ENCODE assay signal across 28 cellular contexts in the genomic region with DNA sequence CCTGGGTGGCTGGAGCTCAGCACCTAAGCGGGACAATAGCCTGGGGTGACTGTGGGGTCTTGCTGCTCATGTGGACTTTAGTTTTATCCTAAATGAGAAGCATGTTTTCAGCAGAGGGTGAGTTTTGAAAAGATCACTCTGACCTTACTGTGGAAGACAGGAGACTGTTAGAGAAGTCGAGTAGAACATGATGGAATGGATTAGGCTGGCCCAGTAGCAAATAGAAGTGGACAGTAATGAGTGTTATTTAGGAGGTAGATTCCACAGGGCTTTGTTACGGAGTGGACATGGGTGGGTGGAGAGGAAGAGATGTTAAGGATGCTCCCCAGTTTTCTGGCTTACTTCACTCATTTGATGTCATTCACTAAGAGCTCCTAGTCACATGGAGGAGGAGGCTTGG.
DNase-seq lines count a peak whose midpoint lies in the region; ATAC-seq, FAIRE-seq and TF ChIP-seq lines count a peak whose summit lies in the region.
"Had no signal": no experiment of that assay in that cellular context is flagged by ENCODE, and none has a peak within 500 bp of the region (broad histone marks: within the 10 kb centered on the region; RNA-seq: fewer than 3 reads in every experiment).

No MANE protein-coding gene starts in this region.

- DNase-seq in HTR-8/SVneo (ENCODE audit: insufficient read length, low spot score) (no peak), astrocyte (ENCODE audit: low read depth) (no peak), uterus (no peak), SHP77 (lab: John Stamatoyannopoulos, UW) (no peak)
- DNase-seq in activated naive CD4-positive, alpha-beta T cell treated with Interleukin-2 at 50 U/mL for 16 hours: no peak
- DNase-seq: activated B cell treated with CpG ODN at 0.5 μM for 24 hours; activated CD4-positive, alpha-beta T cell treated with anti-CD3 and anti-CD28 coated beads, Interleukin-2, amount 50 U/mL, for 4 hours; activated naive CD4-positive, alpha-beta T cell treated with anti-CD3 and anti-CD28 coated beads for 36 hours; amniotic stem cell; Calu3; DND-41; heart left ventricle; NCI-H1048; NCI-H1694 treated with DMSO at 0.1 percent for 48 hours; NCI-H524 treated with DMSO at 0.1 percent for 48 hours; PC-9; Right ventricle myocardium superior; sigmoid colon; thyroid gland had no signal

- H4K20me1 ChIP-seq in astrocyte (ENCODE audit: insufficient read depth, low read length): no peaks in the 10 kb centered on the region

- H3K4me1 ChIP-seq in astrocyte (ENCODE audit: insufficient read depth, low read length): peaks cover 28% of the 10 kb centered on the region
- H3K4me1 ChIP-seq in uterus: peaks cover 4 to 5% of the 10 kb centered on the region in 2 donors
- H3K4me1 ChIP-seq: breast epithelium had no signal

- FAIRE-seq in HTR-8/SVneo (lab: Jason Lieb, UNC): peak; percentile 76
- FAIRE-seq in astrocyte (lab: Jason Lieb, UNC): no peak
- FAIRE-seq: GM18507 had no signal

- H3K79me2 ChIP-seq in astrocyte (ENCODE audit: insufficient read depth, low read length): no peaks in the 10 kb centered on the region

- peak overlapping the region; percentile 40 for H3K4me2 ChIP-seq in astrocyte (ENCODE audit: low read length)
- H3K4me2 ChIP-seq: PC-9 had no signal

- peaks cover 9% of the 10 kb centered on the region for H3K4me1 Mint-ChIP-seq in astrocyte (ENCODE audit: low read depth, unreplicated experiment)
- H3K4me1 Mint-ChIP-seq in nephron: peaks cover 61% of the 10 kb centered on the region
- H3K4me1 Mint-ChIP-seq: activated B cell treated with CpG ODN at 0.5 μM for 24 hours had no signal

- H3K27me3 ChIP-seq in astrocyte (ENCODE audit: insufficient read depth, low read length): no peaks in the 10 kb centered on the region
- H3K27me3 ChIP-seq in uterus: no peaks in the 10 kb centered on the region
- H3K27me3 ChIP-seq: breast epithelium, heart left ventricle, thyroid gland had no signal

- ATAC-seq in HG03097 (IDR thresholded peaks at IDR 0.05; ENCODE audit: low FRiP score, unreplicated experiment): no peak

- H3K9ac ChIP-seq in astrocyte (ENCODE audit: low read length): peak overlapping the region; percentile 39

- no peak for TF ChIP-seq POLR2A in uterus (IDR thresholded peaks at IDR 0.05)

- H3K9me3 Mint-ChIP-seq in astrocyte (ENCODE audit: unreplicated experiment) (no peaks in the 10 kb centered on the region), nephron (no peaks in the 10 kb centered on the region)
- H3K9me3 Mint-ChIP-seq: activated B cell treated with CpG ODN at 0.5 μM for 24 hours; activated naive CD4-positive, alpha-beta T cell treated with anti-CD3 and anti-CD28 coated beads for 36 hours; CD14-positive monocyte; stimulated activated naive CD8-positive, alpha-beta T cell treated with anti-CD3 and anti-CD28 coated beads, Interleukin-15, Interleukin-2, amounts not matched to agents 100 ng/mL and 50 ng/mL, for 24 hours had no signal

- H3K9me3 ChIP-seq in astrocyte (ENCODE audit: insufficient read depth, low read depth, low read length) (no peaks in the 10 kb centered on the region), uterus (no peaks in the 10 kb centered on the region)
- H3K9me3 ChIP-seq: breast epithelium, heart left ventricle, sigmoid colon, thyroid gland had no signal

- H3K27ac ChIP-seq in astrocyte (ENCODE audit: low read depth, low read length) (peak overlapping the region; percentile 69), uterus (peak overlapping the region; percentile 16 to 31)
- H3K27ac ChIP-seq: epithelial cell of prostate, PC-9, thyroid gland had no signal

- no peaks in the 10 kb centered on the region for H3K36me3 ChIP-seq in astrocyte (ENCODE audit: insufficient read depth, low read length)
- no peaks in the 10 kb centered on the region for H3K36me3 ChIP-seq in uterus
- H3K36me3 ChIP-seq: breast epithelium, heart left ventricle, sigmoid colon, thyroid gland had no signal

- TF ChIP-seq CTCF in astrocyte (IDR thresholded peaks at IDR 0.05; ENCODE audit: insufficient read depth, low read depth, low read length) (no peak), nephron (IDR thresholded peaks at IDR 0.05; ENCODE audit: unreplicated experiment in 3 of 3) (no peak), uterus (IDR thresholded peaks at IDR 0.05) (no peak)

- intact Hi-C loops in uterus (cut with DNase I; ENCODE audit: low total_unique reads): no loop called here

- H3K27ac Mint-ChIP-seq in astrocyte (ENCODE audit: unreplicated experiment) (no peak overlapping the region), nephron (peak overlapping the region; percentile 86 to 97 (median 96))
- H3K27ac Mint-ChIP-seq: activated B cell treated with CpG ODN at 0.5 μM for 24 hours; activated naive CD4-positive, alpha-beta T cell treated with anti-CD3 and anti-CD28 coated beads for 36 hours; CD14-positive monocyte; progenitor cell of endocrine pancreas; stimulated activated naive CD8-positive, alpha-beta T cell treated with anti-CD3 and anti-CD28 coated beads, Interleukin-15, Interleukin-2, amounts not matched to agents 100 ng/mL and 50 ng/mL, for 24 hours had no signal

- H3K36me3 Mint-ChIP-seq in astrocyte (ENCODE audit: low read depth, unreplicated experiment): peaks cover 2% of the 10 kb centered on the region
- H3K36me3 Mint-ChIP-seq in nephron (ENCODE audit: low read depth): no peaks in the 10 kb centered on the region
- H3K36me3 Mint-ChIP-seq: CD14-positive monocyte had no signal

- no peak overlapping the region for H3K4me3 ChIP-seq in astrocyte (ENCODE audit: insufficient read depth, low read depth, low read length)
- H3K4me3 ChIP-seq in uterus: no peak overlapping the region
- H3K4me3 ChIP-seq: breast epithelium, heart left ventricle, lung, PC-9, sigmoid colon, thyroid gland had no signal

- H3K4me3 Mint-ChIP-seq in astrocyte (ENCODE audit: unreplicated experiment): no peak overlapping the region
- H3K4me3 Mint-ChIP-seq in nephron: no peak overlapping the region
- H3K4me3 Mint-ChIP-seq: activated B cell treated with CpG ODN at 0.5 μM for 24 hours; activated naive CD4-positive, alpha-beta T cell treated with anti-CD3 and anti-CD28 coated beads for 36 hours; CD14-positive monocyte; stimulated activated naive CD8-positive, alpha-beta T cell treated with anti-CD3 and anti-CD28 coated beads, Interleukin-15, Interleukin-2, amounts not matched to agents 100 ng/mL and 50 ng/mL, for 24 hours had no signal

- H3K27me3 Mint-ChIP-seq in astrocyte (ENCODE audit: low read depth, unreplicated experiment) (peaks cover 4% of the 10 kb centered on the region), nephron (ENCODE audit: low read depth) (peaks cover 8% of the 10 kb centered on the region)
- H3K27me3 Mint-ChIP-seq: activated B cell treated with CpG ODN at 0.5 μM for 24 hours; stimulated activated naive CD8-positive, alpha-beta T cell treated with anti-CD3 and anti-CD28 coated beads, Interleukin-15, Interleukin-2, amounts not matched to agents 100 ng/mL and 50 ng/mL, for 24 hours had no signal

- H2AFZ ChIP-seq in astrocyte (ENCODE audit: low read depth, low read length): no peak overlapping the region
- H2AFZ ChIP-seq: PC-9 had no signal
